In the genomic region with DNA sequence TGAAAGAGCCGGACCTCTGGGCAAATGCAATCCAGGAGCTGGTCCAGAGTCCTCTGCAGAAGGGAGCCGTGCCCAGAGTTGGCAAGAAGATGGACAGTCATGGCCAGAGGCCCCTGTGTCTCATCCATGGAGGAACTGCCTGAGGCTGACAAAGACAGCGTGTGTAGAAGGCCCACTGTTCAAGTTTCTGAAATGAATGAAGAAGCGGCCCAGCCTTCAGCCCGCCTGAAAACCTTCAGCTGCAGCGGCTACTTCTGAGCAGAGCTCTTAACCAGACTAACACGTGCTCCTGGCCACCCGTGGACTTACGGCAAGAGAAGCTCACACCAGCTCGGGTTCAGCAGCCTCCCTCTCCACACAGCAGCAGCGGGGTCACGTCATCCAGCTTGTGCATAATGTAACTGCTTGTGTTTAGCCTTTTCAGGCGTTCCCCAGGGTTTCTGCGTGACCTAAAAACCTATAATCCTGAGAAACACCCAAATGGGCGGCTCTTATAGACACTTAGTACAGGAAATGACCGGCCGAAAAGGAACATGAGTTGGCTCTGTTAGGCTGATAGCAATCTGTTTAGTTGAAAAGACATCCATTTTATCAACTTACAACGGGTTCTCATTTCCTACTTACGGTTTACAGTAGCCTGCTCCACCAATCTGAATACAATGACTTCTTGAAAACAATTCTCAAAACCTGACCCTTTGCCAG, we compare ENCODE assay signal across 8 cellular contexts. TPM values are rescaled to one million over a fixed set of nuclear protein-coding genes. Genes with fewer than 3 reads are reported as not detected.
DNase-seq lines count a peak whose midpoint lies in the region; ATAC-seq, FAIRE-seq and TF ChIP-seq lines count a peak whose summit lies in the region.

Gene FAM124B, minus strand, starts transcription at position 467 of the 702 bp plus-strand sequence. Its CDS starts 339 bp downstream, at position 128.

- TF ChIP-seq CTCF in PC-3 (conservative IDR thresholded peaks at IDR 0.05; ENCODE audit: low read depth, low read length) (no peak), GM12878 (IDR thresholded peaks at IDR 0.05 in 2 of 3, conservative IDR thresholded peaks at IDR 0.05 in 1 of 3; ENCODE audit: control insufficient read depth in 2 of 3, extremely low read depth in 1 of 3, insufficient read depth in 1 of 3, low read depth in 3 of 3, low read length in 3 of 3) (no peak), HepG2 (CRISPR knock-in tag; IDR thresholded peaks at IDR 0.05) (no peak), GM20000 (IDR thresholded peaks at IDR 0.05; ENCODE audit: extremely low read depth, missing control alignments) (no peak)

- FAIRE-seq in GM12878 (lab: Jason Lieb, UNC) (no peak), HepG2 (lab: Jason Lieb, UNC) (no peak)

- SMC1A ChIA-PET in GM12878 (lab: Charles Lee; ENCODE audit: uncharacterized antibody, unreplicated experiment): interaction anchor here (1.4 kb wide), 1 partner anchor 10 kb away, joined by 3 read pairs; no protein-coding TSS in a partner anchor

- TF ChIP-seq EP300 in GM12878 (IDR thresholded peaks at IDR 0.05; ENCODE audit: borderline replicate concordance in 1 of 2, control insufficient read depth in 1 of 2, low read depth in 2 of 2, low read length in 2 of 2): no peak
- TF ChIP-seq EP300 in HepG2 (IDR thresholded peaks at IDR 0.05; ENCODE audit: low read depth in 2 of 2, low read length in 2 of 2): no peak
- TF ChIP-seq EP300 in HepG2 (CRISPR knock-in tag; IDR thresholded peaks at IDR 0.05; ENCODE audit: borderline replicate concordance): no peak

- POLR2A ChIA-PET in PC-3 (lab: Charles Lee; ENCODE audit: unreplicated experiment) (no interaction called here), GM12878 (lab: Charles Lee) (no interaction called here), HepG2 (lab: Yijun Ruan, JAX) (no interaction called here)

- intact Hi-C loops in PC-3 (cut with micrococcal nuclease) (no loop called here), GM12878 (cut with micrococcal nuclease; ENCODE audit: unreplicated experiment) (no loop called here), HepG2 (cut with micrococcal nuclease; ENCODE audit: unreplicated experiment) (no loop called here)

- DNase-seq in PC-3: no peak
- DNase-seq in GM12878 (ENCODE audit: low read depth, low spot score): no peak
- DNase-seq in HepG2 (ENCODE audit: low spot score): no peak
- peak; percentile 1 for DNase-seq in stimulated activated CD4-positive, alpha-beta T cell treated with anti-CD3 and anti-CD28 coated beads, Interleukin-2, amount 100 ng/mL, for 4 hours (ENCODE audit: low read depth)
- DNase-seq in AG08395 (ENCODE audit: low spot score): no peak
- DNase-seq in GM20000 (ENCODE audit: low spot score): no peak

- no peaks in the 10 kb centered on the region for H3K9me2 ChIP-seq in PC-3 (replicated peaks; ENCODE audit: low read length)

- H3K27me3 ChIP-seq in PC-3 (ENCODE audit: low read length) (no peaks in the 10 kb centered on the region), GM12878 (replicated peaks in 1 of 2; ENCODE audit: control insufficient read depth in 2 of 2, insufficient read depth in 2 of 2, low read length in 1 of 2) (peaks cover 0 to 7% of the 10 kb centered on the region in 2 experiments; a peak in 1 of 4 replicates), HepG2 (ENCODE audit: control insufficient read depth in 1 of 2, insufficient read depth in 2 of 2, low read length in 2 of 2) (peaks cover 3 to 12% of the 10 kb centered on the region in 2 experiments; a peak in 3 of 5 replicates)

- no peaks in the 10 kb centered on the region for H3K79me2 ChIP-seq in PC-3 (ENCODE audit: low read length)
- no peaks in the 10 kb centered on the region for H3K79me2 ChIP-seq in GM12878 (ENCODE audit: control insufficient read depth, insufficient read depth, low read length)
- no peaks in the 10 kb centered on the region for H3K79me2 ChIP-seq in HepG2 (ENCODE audit: insufficient read depth, low read length)

- CTCF ChIA-PET in PC-3 (lab: Charles Lee) (no interaction called here), GM12878 (lab: Yijun Ruan, JAX) (interaction anchor here (1.0 to 1.4 kb wide), 2 partner anchors 249 to 375 kb away, joined by 3 read pairs; no protein-coding TSS in a partner anchor), HepG2 (lab: Yijun Ruan, JAX; ENCODE audit: low intra/inter-chr PET ratio, low total read pairs) (no interaction called here)

- no peaks in the 10 kb centered on the region for H3K36me3 ChIP-seq in PC-3 (ENCODE audit: low read depth, low read length)
- no peaks in the 10 kb centered on the region for H3K36me3 ChIP-seq in GM12878 (ENCODE audit: control insufficient read depth in 2 of 2, insufficient read depth in 2 of 2, low read length in 1 of 2)
- H3K36me3 ChIP-seq in HepG2 (replicated peaks in 1 of 2; ENCODE audit: control insufficient read depth in 1 of 2, insufficient read depth in 2 of 2, low read length in 2 of 2): no peaks in the 10 kb centered on the region

- 9% methylated on average over 19 of the region's 19 CpGs for WGBS in GM12878 (ENCODE audit: insufficient coverage, insufficient replicate concordance, low lambda C conversion rate, missing lambda C conversion rate)
- 38% methylated on average over 17 of the region's 19 CpGs for WGBS in HepG2 (ENCODE audit: low lambda C conversion rate)

- H3K4me2 ChIP-seq in PC-3 (ENCODE audit: low read length) (no peak within 1 kb of the TSS), GM12878 (ENCODE audit: control insufficient read depth, insufficient read depth) (peak within 1 kb of the TSS; percentile 13; the same call in 1 of the 2 replicates), HepG2 (ENCODE audit: low read depth, low read length) (peak within 1 kb of the TSS; percentile 14; the same call in 1 of the 2 replicates)

- TF ChIP-seq RAD21 in GM12878 (IDR thresholded peaks at IDR 0.05; ENCODE audit: insufficient read depth, low read depth, low read length) (no peak), HepG2 (CRISPR knock-in tag; IDR thresholded peaks at IDR 0.05) (no peak)

- in situ Hi-C loops in GM12878 (cut with MboI) (no loop called here), HepG2 (cut with HindIII; ENCODE audit: extremely low pct_ligation_motif_present, low pct_unique_long_range_greater_than_20kb) (no loop called here)

- H4K20me1 ChIP-seq in PC-3 (ENCODE audit: low read length) (no peaks in the 10 kb centered on the region), GM12878 (ENCODE audit: control insufficient read depth, insufficient read depth) (no peaks in the 10 kb centered on the region), HepG2 (ENCODE audit: insufficient read depth, low read length) (no peaks in the 10 kb centered on the region)

- H3K27ac ChIP-seq in PC-3 (ENCODE audit: low read length): no peak within 1 kb of the TSS
- H3K27ac ChIP-seq in GM12878 (ENCODE audit: control insufficient read depth, insufficient read depth): no peak within 1 kb of the TSS
- H3K27ac ChIP-seq in HepG2 (ENCODE audit: extremely low read length, insufficient read depth, low read length): no peak within 1 kb of the TSS

- H3K4me1 ChIP-seq in PC-3 (ENCODE audit: insufficient read depth, low read length): no peaks in the 10 kb centered on the region
- H3K4me1 ChIP-seq in GM12878 (ENCODE audit: control insufficient read depth, insufficient read depth, low read length): peaks cover 3% of the 10 kb centered on the region; the same call in 1 of the 2 replicates
- H3K4me1 ChIP-seq in HepG2 (ENCODE audit: insufficient read depth, low read length): no peaks in the 10 kb centered on the region

- H2AFZ ChIP-seq in PC-3 (ENCODE audit: low read length) (0 out of 2 replicates have a peak within 1 kb of the TSS, but pooled peaks have one; percentile 9), GM12878 (ENCODE audit: control insufficient read depth, low read depth, low read length) (peak within 1 kb of the TSS; percentile 54), HepG2 (ENCODE audit: low read length) (no peak within 1 kb of the TSS)

- H3K4me3 ChIP-seq in PC-3 (ENCODE audit: low read length) (no peak within 1 kb of the TSS), GM12878 (no peak within 1 kb of the TSS), HepG2 (replicated peaks in 1 of 3; ENCODE audit: insufficient read depth in 1 of 3, low read depth in 2 of 3, low read length in 3 of 3) (no peak within 1 kb of the TSS)

- no peaks in the 10 kb centered on the region for H3F3A ChIP-seq in PC-3 (ENCODE audit: low read length, unreplicated experiment)

- RAD21 ChIA-PET in GM12878 (lab: Charles Lee; ENCODE audit: unreplicated experiment): no interaction called here

- TF ChIP-seq POLR2A in GM12878 (IDR thresholded peaks at IDR 0.05; ENCODE audit: low read depth, low read length) (no peak), HepG2 (IDR thresholded peaks at IDR 0.05; ENCODE audit: insufficient read depth in 1 of 2, low read depth in 2 of 2, low read length in 2 of 2) (no peak)

- ATAC-seq in GM19397 (IDR thresholded peaks at IDR 0.05; ENCODE audit: unreplicated experiment) (peak; percentile 47), PC-3 (no peak), GM12878 (peak; percentile 43), HepG2 (peak; percentile 74), GM18870 (IDR thresholded peaks at IDR 0.05; ENCODE audit: unreplicated experiment) (no peak)

- H3K9ac ChIP-seq in PC-3 (ENCODE audit: low read length) (no peak within 1 kb of the TSS), GM12878 (ENCODE audit: control insufficient read depth, insufficient read depth, low read length) (no peak within 1 kb of the TSS), HepG2 (ENCODE audit: insufficient read depth, low read depth, low read length) (no peak within 1 kb of the TSS)

- H3K9me3 ChIP-seq in PC-3 (ENCODE audit: low read length): no peaks in the 10 kb centered on the region
- peaks cover 2% of the 10 kb centered on the region; the same call in 2 of the 3 replicates for H3K9me3 ChIP-seq in GM12878 (replicated peaks; ENCODE audit: control insufficient read depth, insufficient read depth, low read length)
- peaks cover 10% of the 10 kb centered on the region; the same call in 1 of the 2 replicates for H3K9me3 ChIP-seq in HepG2 (ENCODE audit: low read length)

- no TSS peak for BruUV-seq in PC-3 (replicated peaks; lab: Mats Ljungman, UMichigan)
- BruUV-seq in GM12878 (replicated peaks; lab: Mats Ljungman, UMichigan): no TSS peak
- BruUV-seq in HepG2 (replicated peaks; lab: Mats Ljungman, UMichigan): no TSS peak

RNA-seq across cellular contexts. Expression of gene FAM124B, which starts in this region (rescaled TPM):
- not detected in 2 replicates for total RNA-seq in PC-3 (2014; rRNA removed)
- not detected in 2 replicates for total RNA-seq in GM12878 (2013; cell fraction: nucleolus; rRNA removed)
- total RNA-seq in GM12878 (2014; rRNA removed): not detected in 2 replicates
- not detected in 2 replicates for total RNA-seq in GM12878 (2014; rRNA removed; fragmentation: Illumina TruSeq; extraction: Trizol)
- total RNA-seq in GM12878 (2021): not detected in 2 replicates
- polyA plus RNA-seq in GM12878 (2011; ENCODE audit: low read depth): not detected
- not detected in 2 replicates for polyA plus RNA-seq in GM12878 (2011; rRNA removed)
- polyA plus RNA-seq in GM12878 (2011; cell fraction: cytosol; rRNA removed): not detected in 2 replicates
- not detected in 2 replicates for polyA plus RNA-seq in GM12878 (2011; cell fraction: nucleus; rRNA removed)
- not detected in 2 replicates for polyA plus RNA-seq in GM12878 (2012)
- not detected in 2 replicates for polyA plus RNA-seq in GM12878 (2014; fragmentation: Illumina TruSeq; extraction: Trizol)
- not detected for polyA plus RNA-seq in GM12878 (2014; fragmentation: Nextera tagmentation; extraction: Ambion mirVana)
- not detected in 2 replicates for polyA plus RNA-seq in GM12878 (2014; rRNA removed)
- polyA plus RNA-seq in GM12878 (2016; fragmentation: Nextera tagmentation; extraction: Ambion mirVana): not detected
- polyA minus RNA-seq in GM12878 (2011; rRNA and poly(A)+ RNA removed): not detected in 2 replicates
- polyA minus RNA-seq in GM12878 (2011; cell fraction: cytosol; rRNA and poly(A)+ RNA removed): not detected in 2 replicates
- not detected in 2 replicates for polyA minus RNA-seq in GM12878 (2011; cell fraction: nucleus; rRNA and poly(A)+ RNA removed)
- not detected in 2 replicates for total RNA-seq in HepG2 (2016; rRNA removed; fragmentation: Illumina TruSeq; extraction: Trizol)
- total RNA-seq in HepG2 (2016; cell fraction: cytosol; rRNA removed; fragmentation: Illumina TruSeq; extraction: Trizol; ENCODE audit: low read depth): not detected in 2 replicates
- not detected in 2 replicates for total RNA-seq in HepG2 (2016; cell fraction: insoluble cytoplasmic fraction; rRNA removed; fragmentation: Illumina TruSeq; extraction: Trizol)
- total RNA-seq in HepG2 (2016; cell fraction: membrane; rRNA removed; fragmentation: Illumina TruSeq; extraction: Trizol): not detected in 2 replicates
- not detected in 2 replicates for total RNA-seq in HepG2 (2016; cell fraction: nucleus; rRNA removed; fragmentation: Illumina TruSeq; extraction: Trizol)
- not detected in 2 replicates for polyA plus RNA-seq in HepG2 (2011; rRNA removed)
- polyA plus RNA-seq in HepG2 (2011; cell fraction: cytosol; rRNA removed): not detected in 2 replicates
- polyA plus RNA-seq in HepG2 (2011; cell fraction: nucleus; rRNA removed): not detected in 2 replicates
- not detected in 2 replicates for polyA plus RNA-seq in HepG2 (2012)
- polyA plus RNA-seq in HepG2 (2016; cell fraction: cytosol; fragmentation: Illumina TruSeq; extraction: Trizol; ENCODE audit: low read depth): not detected in 2 replicates
- not detected in 2 replicates for polyA plus RNA-seq in HepG2 (2016; cell fraction: insoluble cytoplasmic fraction; fragmentation: Illumina TruSeq; extraction: Trizol; ENCODE audit: low read depth)
- not detected in 2 replicates for polyA plus RNA-seq in HepG2 (2016; cell fraction: membrane; fragmentation: Illumina TruSeq; extraction: Trizol; ENCODE audit: low read depth)
- polyA plus RNA-seq in HepG2 (2016; cell fraction: nucleus; fragmentation: Illumina TruSeq; extraction: Trizol; ENCODE audit: insufficient read depth, low read depth): not detected in 2 replicates
- polyA minus RNA-seq in HepG2 (2011; rRNA and poly(A)+ RNA removed; ENCODE audit: low replicate concordance): 0.09 TPM in 1 of 2 replicates, not detected in the other
- not detected in 2 replicates for polyA minus RNA-seq in HepG2 (2011; cell fraction: cytosol; rRNA and poly(A)+ RNA removed)
- not detected in 2 replicates for polyA minus RNA-seq in HepG2 (2011; cell fraction: nucleus; rRNA and poly(A)+ RNA removed)

Comparison
In these comparisons a context has a peak if more than half of its experiments do, and no peak if none do; other contexts are left out.
1. Peak in ATAC-seq and H3K4me2 ChIP-seq in GM12878; RNA of the gene not detected or under 1 TPM.
2. Peak in ATAC-seq and H3K4me2 ChIP-seq in HepG2; RNA of the gene not detected or under 1 TPM.